1 cellular context compared by ENCODE assay signal in the genomic region with DNA sequence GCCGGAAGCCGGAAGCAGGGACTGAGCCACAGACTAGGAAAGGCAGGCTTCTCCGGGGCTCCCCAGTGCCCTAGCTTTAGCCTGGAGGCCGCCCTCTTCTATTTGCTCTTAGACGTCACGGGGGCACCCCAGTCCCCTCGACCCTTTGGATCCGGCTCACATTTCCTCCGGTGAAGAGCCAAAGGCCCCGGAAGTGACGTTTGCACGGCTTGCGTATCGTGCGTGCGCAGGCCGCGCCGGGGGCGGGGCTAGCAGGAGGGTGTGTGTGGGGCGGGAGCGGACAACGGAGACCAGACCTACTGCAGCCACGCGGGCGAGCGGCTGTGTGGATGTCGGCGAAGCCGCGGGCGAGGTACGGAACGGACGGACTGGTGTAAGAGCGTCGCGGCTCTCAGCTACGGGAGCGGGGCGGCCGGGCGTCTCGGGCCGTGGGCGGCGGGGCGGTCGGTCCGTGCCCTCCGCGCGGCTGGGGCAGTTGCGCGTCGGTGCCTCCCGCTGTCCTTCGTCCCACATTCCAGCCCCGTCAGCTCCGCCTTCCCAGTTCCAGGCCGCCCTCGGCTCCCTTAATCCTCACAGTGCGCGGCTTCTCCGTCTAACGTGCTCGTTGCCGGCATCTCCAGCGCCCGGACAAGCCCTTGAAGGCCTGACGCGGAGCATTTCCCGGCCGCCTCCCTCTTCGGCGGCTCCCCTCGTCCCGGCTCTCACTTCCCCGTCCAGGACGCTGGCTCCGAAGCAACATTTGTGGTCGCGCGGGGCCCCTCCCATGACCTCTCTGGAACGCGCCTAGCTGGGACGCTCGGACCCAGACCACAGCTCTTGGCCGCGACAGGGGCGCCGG.
TF ChIP-seq lines count a peak whose summit lies in the region.

No MANE protein-coding gene starts in this region.

TF ChIP-seq in GM12878, 131 proteins besides CTCF, POLR2A, EP300 and RAD21 (continued from another document and continues in another):
- TF ChIP-seq ELK1 (IDR thresholded peaks at IDR 0.05; ENCODE audit: low read depth, low read length) (peak; percentile 84; the same call in 1 of the 2 replicates), BRCA1 (IDR thresholded peaks at IDR 0.05; ENCODE audit: low read depth, low read length) (no peak), SMC3 (IDR thresholded peaks at IDR 0.05; ENCODE audit: borderline replicate concordance, low read length) (no peak), ZNF274 (IDR thresholded peaks at IDR 0.05; ENCODE audit: insufficient read depth, insufficient read length) (no peak), KLF5 (IDR thresholded peaks at IDR 0.05; ENCODE audit: partially characterized antibody) (peak; percentile 44), TARDBP (IDR thresholded peaks at IDR 0.05; ENCODE audit: borderline replicate concordance) (no peak), IRF4 (IDR thresholded peaks at IDR 0.05; ENCODE audit: low read depth, low read length) (0 out of 2 replicates have a peak, but pooled peaks have one; percentile 3), CHD4 (IDR thresholded peaks at IDR 0.05) (no peak), CBFB (IDR thresholded peaks at IDR 0.05; ENCODE audit: low read depth) (no peak; the same call in 1 of the 2 replicates), BMI1 (IDR thresholded peaks at IDR 0.05; ENCODE audit: borderline replicate concordance) (no peak), CUX1 (IDR thresholded peaks at IDR 0.05; ENCODE audit: insufficient replicate concordance, low read depth, low read length) (no peak), TCF12 (IDR thresholded peaks at IDR 0.05; ENCODE audit: low read depth, low read length) (peak; percentile 50; the same call in 1 of the 2 replicates), CHD2 (IDR thresholded peaks at IDR 0.05; ENCODE audit: borderline replicate concordance, low read depth, low read length) (peak; percentile 58; the same call in 1 of the 2 replicates), TCF7 (IDR thresholded peaks at IDR 0.05; ENCODE audit: borderline replicate concordance) (no peak), POLR2AphosphoS2 (IDR thresholded peaks at IDR 0.05; ENCODE audit: low read depth, low read length) (peak; percentile 75), TBL1XR1 (IDR thresholded peaks at IDR 0.05; ENCODE audit: low read depth, low read length) (no peak), SMARCA5 (IDR thresholded peaks at IDR 0.05) (peak; percentile 42; the same call in 1 of the 2 replicates), IKZF1 (conservative IDR thresholded peaks at IDR 0.05) (peak; percentile 82), FOXK2 (IDR thresholded peaks at IDR 0.05) (no peak), STAT1 (conservative IDR thresholded peaks at IDR 0.05) (no peak; the same call in 1 of the 2 replicates), ZNF24 (IDR thresholded peaks at IDR 0.05) (0 out of 2 replicates have a peak, but pooled peaks have one; percentile 30), BHLHE40 (IDR thresholded peaks at IDR 0.05; ENCODE audit: borderline replicate concordance in 1 of 2, low read depth in 2 of 2, low read length in 1 of 2) (peak in 1 of 2 experiments; percentile 66; a peak in 2 of 4 replicates), RAD51 (IDR thresholded peaks at IDR 0.05) (peak; percentile 75), ZNF207 (IDR thresholded peaks at IDR 0.05; ENCODE audit: borderline replicate concordance) (0 out of 2 replicates have a peak, but pooled peaks have one; percentile 5), WRNIP1 (IDR thresholded peaks at IDR 0.05; ENCODE audit: borderline replicate concordance, low read depth, low read length) (no peak), MEF2B (IDR thresholded peaks at IDR 0.05; ENCODE audit: partially characterized antibody, poor library complexity, severe bottlenecking) (no peak), JUNB (IDR thresholded peaks at IDR 0.05) (no peak), ATF2 (IDR thresholded peaks at IDR 0.05; ENCODE audit: low read length) (no peak; the same call in 1 of the 2 replicates)
- TF ChIP-seq, protein P1, sequence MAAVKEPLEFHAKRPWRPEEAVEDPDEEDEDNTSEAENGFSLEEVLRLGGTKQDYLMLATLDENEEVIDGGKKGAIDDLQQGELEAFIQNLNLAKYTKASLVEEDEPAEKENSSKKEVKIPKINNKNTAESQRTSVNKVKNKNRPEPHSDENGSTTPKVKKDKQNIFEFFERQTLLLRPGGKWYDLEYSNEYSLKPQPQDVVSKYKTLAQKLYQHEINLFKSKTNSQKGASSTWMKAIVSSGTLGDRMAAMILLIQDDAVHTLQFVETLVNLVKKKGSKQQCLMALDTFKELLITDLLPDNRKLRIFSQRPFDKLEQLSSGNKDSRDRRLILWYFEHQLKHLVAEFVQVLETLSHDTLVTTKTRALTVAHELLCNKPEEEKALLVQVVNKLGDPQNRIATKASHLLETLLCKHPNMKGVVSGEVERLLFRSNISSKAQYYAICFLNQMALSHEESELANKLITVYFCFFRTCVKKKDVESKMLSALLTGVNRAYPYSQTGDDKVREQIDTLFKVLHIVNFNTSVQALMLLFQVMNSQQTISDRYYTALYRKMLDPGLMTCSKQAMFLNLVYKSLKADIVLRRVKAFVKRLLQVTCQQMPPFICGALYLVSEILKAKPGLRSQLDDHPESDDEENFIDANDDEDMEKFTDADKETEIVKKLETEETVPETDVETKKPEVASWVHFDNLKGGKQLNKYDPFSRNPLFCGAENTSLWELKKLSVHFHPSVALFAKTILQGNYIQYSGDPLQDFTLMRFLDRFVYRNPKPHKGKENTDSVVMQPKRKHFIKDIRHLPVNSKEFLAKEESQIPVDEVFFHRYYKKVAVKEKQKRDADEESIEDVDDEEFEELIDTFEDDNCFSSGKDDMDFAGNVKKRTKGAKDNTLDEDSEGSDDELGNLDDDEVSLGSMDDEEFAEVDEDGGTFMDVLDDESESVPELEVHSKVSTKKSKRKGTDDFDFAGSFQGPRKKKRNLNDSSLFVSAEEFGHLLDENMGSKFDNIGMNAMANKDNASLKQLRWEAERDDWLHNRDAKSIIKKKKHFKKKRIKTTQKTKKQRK (IDR thresholded peaks at IDR 0.05; ENCODE audit: low read depth, low read length), result no peak
- TF ChIP-seq, protein P2, sequence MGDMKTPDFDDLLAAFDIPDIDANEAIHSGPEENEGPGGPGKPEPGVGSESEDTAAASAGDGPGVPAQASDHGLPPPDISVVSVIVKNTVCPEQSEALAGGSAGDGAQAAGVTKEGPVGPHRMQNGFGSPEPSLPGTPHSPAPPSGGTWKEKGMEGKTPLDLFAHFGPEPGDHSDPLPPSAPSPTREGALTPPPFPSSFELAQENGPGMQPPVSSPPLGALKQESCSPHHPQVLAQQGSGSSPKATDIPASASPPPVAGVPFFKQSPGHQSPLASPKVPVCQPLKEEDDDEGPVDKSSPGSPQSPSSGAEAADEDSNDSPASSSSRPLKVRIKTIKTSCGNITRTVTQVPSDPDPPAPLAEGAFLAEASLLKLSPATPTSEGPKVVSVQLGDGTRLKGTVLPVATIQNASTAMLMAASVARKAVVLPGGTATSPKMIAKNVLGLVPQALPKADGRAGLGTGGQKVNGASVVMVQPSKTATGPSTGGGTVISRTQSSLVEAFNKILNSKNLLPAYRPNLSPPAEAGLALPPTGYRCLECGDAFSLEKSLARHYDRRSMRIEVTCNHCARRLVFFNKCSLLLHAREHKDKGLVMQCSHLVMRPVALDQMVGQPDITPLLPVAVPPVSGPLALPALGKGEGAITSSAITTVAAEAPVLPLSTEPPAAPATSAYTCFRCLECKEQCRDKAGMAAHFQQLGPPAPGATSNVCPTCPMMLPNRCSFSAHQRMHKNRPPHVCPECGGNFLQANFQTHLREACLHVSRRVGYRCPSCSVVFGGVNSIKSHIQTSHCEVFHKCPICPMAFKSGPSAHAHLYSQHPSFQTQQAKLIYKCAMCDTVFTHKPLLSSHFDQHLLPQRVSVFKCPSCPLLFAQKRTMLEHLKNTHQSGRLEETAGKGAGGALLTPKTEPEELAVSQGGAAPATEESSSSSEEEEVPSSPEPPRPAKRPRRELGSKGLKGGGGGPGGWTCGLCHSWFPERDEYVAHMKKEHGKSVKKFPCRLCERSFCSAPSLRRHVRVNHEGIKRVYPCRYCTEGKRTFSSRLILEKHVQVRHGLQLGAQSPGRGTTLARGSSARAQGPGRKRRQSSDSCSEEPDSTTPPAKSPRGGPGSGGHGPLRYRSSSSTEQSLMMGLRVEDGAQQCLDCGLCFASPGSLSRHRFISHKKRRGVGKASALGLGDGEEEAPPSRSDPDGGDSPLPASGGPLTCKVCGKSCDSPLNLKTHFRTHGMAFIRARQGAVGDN (IDR thresholded peaks at IDR 0.05), result peak; percentile 94
- TF ChIP-seq, protein P3, sequence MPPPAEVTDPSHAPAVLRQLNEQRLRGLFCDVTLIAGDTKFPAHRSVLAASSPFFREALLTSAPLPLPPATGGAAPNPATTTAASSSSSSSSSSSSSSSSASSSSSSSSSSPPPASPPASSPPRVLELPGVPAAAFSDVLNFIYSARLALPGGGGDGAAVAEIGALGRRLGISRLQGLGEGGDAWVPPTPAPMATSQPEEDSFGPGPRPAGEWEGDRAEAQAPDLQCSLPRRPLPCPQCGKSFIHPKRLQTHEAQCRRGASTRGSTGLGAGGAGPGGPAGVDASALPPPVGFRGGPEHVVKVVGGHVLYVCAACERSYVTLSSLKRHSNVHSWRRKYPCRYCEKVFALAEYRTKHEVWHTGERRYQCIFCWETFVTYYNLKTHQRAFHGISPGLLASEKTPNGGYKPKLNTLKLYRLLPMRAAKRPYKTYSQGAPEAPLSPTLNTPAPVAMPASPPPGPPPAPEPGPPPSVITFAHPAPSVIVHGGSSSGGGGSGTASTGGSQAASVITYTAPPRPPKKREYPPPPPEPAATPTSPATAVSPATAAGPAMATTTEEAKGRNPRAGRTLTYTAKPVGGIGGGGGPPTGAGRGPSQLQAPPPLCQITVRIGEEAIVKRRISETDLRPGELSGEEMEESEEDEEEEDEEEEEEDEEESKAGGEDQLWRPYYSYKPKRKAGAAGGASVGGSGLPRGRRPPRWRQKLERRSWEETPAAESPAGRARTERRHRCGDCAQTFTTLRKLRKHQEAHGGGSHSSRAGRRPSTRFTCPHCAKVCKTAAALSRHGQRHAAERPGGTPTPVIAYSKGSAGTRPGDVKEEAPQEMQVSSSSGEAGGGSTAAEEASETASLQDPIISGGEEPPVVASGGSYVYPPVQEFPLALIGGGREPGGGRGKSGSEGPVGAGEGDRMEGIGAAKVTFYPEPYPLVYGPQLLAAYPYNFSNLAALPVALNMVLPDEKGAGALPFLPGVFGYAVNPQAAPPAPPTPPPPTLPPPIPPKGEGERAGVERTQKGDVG (CRISPR knock-in tag; IDR thresholded peaks at IDR 0.05), result no peak
